Comparison of ENCODE assay signal across 1 cellular context in the genomic region with DNA sequence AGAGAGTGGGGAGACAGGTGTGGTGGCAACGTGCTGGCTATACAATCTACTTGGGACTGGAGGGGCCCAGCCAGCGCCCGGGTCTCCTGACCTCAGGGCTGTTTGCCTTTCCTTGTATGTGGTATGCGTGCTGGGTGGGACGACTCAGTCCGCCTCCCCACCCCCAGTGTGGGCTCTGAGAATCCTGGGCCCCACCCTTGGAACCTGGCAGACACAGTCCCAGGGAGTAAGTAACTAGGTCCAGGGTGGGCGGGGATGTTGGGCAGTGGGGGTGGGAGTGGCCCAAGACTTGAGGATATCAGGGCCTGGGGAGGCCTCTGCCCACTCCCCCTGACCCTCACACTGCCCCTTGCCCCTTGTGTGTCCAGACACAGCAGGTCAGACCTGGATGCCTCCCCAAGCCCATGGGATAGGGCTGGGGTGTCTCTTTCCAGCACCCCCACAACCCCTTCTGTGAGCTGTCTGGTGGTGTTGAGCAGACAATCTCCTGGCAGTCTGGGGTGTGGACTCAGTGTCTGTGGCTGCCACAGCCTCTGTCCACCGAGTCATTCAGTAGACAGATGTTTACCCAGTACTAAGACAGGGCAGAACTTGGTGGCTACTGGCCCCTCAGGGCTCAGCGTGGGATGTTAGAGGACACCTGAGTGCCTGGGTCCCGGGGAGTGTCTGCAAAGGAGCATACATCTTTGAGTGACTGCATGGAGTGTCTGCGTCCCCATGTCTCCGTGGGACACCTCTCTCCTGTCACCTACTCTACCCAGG.
TF ChIP-seq lines count a peak whose summit lies in the region.

No MANE protein-coding gene starts in this region.

TF ChIP-seq in HepG2, 621 proteins besides CTCF, POLR2A, EP300 and RAD21 (continued from another document):
- TF ChIP-seq, protein P1, sequence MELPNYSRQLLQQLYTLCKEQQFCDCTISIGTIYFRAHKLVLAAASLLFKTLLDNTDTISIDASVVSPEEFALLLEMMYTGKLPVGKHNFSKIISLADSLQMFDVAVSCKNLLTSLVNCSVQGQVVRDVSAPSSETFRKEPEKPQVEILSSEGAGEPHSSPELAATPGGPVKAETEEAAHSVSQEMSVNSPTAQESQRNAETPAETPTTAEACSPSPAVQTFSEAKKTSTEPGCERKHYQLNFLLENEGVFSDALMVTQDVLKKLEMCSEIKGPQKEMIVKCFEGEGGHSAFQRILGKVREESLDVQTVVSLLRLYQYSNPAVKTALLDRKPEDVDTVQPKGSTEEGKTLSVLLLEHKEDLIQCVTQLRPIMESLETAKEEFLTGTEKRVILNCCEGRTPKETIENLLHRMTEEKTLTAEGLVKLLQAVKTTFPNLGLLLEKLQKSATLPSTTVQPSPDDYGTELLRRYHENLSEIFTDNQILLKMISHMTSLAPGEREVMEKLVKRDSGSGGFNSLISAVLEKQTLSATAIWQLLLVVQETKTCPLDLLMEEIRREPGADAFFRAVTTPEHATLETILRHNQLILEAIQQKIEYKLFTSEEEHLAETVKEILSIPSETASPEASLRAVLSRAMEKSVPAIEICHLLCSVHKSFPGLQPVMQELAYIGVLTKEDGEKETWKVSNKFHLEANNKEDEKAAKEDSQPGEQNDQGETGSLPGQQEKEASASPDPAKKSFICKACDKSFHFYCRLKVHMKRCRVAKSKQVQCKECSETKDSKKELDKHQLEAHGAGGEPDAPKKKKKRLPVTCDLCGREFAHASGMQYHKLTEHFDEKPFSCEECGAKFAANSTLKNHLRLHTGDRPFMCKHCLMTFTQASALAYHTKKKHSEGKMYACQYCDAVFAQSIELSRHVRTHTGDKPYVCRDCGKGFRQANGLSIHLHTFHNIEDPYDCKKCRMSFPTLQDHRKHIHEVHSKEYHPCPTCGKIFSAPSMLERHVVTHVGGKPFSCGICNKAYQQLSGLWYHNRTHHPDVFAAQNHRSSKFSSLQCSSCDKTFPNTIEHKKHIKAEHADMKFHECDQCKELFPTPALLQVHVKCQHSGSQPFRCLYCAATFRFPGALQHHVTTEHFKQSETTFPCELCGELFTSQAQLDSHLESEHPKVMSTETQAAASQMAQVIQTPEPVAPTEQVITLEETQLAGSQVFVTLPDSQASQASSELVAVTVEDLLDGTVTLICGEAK (IDR thresholded peaks at IDR 0.05), result no peak
- TF ChIP-seq, protein P1 (CRISPR knock-in tag; IDR thresholded peaks at IDR 0.05), result no peak
- TF ChIP-seq, protein P2, sequence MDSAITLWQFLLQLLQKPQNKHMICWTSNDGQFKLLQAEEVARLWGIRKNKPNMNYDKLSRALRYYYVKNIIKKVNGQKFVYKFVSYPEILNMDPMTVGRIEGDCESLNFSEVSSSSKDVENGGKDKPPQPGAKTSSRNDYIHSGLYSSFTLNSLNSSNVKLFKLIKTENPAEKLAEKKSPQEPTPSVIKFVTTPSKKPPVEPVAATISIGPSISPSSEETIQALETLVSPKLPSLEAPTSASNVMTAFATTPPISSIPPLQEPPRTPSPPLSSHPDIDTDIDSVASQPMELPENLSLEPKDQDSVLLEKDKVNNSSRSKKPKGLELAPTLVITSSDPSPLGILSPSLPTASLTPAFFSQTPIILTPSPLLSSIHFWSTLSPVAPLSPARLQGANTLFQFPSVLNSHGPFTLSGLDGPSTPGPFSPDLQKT (CRISPR knock-in tag; IDR thresholded peaks at IDR 0.05; ENCODE audit: borderline replicate concordance), result no peak
- 0 out of 2 replicates have a peak, but pooled peaks have one; percentile 44 for TF ChIP-seq ARID2 (CRISPR knock-in tag; IDR thresholded peaks at IDR 0.05; ENCODE audit: borderline replicate concordance)
- TF ChIP-seq, protein P3, sequence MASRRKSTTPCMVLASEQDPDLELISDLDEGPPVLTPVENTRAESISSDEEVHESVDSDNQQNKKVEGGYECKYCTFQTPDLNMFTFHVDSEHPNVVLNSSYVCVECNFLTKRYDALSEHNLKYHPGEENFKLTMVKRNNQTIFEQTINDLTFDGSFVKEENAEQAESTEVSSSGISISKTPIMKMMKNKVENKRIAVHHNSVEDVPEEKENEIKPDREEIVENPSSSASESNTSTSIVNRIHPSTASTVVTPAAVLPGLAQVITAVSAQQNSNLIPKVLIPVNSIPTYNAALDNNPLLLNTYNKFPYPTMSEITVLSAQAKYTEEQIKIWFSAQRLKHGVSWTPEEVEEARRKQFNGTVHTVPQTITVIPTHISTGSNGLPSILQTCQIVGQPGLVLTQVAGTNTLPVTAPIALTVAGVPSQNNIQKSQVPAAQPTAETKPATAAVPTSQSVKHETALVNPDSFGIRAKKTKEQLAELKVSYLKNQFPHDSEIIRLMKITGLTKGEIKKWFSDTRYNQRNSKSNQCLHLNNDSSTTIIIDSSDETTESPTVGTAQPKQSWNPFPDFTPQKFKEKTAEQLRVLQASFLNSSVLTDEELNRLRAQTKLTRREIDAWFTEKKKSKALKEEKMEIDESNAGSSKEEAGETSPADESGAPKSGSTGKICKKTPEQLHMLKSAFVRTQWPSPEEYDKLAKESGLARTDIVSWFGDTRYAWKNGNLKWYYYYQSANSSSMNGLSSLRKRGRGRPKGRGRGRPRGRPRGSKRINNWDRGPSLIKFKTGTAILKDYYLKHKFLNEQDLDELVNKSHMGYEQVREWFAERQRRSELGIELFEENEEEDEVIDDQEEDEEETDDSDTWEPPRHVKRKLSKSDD (CRISPR knock-in tag; IDR thresholded peaks at IDR 0.05; ENCODE audit: low read depth), result no peak
- no peak for TF ChIP-seq ZFP36L2 (CRISPR knock-in tag; IDR thresholded peaks at IDR 0.05)
- TF ChIP-seq NFKB2 (CRISPR knock-in tag; IDR thresholded peaks at IDR 0.05; ENCODE audit: borderline replicate concordance), result no peak
- TF ChIP-seq ZNF234 (CRISPR knock-in tag; conservative IDR thresholded peaks at IDR 0.05), result no peak
- no peak for TF ChIP-seq ZNF256 (CRISPR knock-in tag; conservative IDR thresholded peaks at IDR 0.05)
- no peak for TF ChIP-seq ZNF24 (IDR thresholded peaks at IDR 0.05)
- TF ChIP-seq TMF1 (CRISPR knock-in tag; IDR thresholded peaks at IDR 0.05; ENCODE audit: low read depth), result no peak
- 0 out of 2 replicates have a peak, but pooled peaks have one; percentile 13 for TF ChIP-seq MEIS2 (CRISPR knock-in tag; IDR thresholded peaks at IDR 0.05)
- TF ChIP-seq ZNF678 (CRISPR knock-in tag; IDR thresholded peaks at IDR 0.05), result no peak
- TF ChIP-seq SAFB2 (CRISPR knock-in tag; IDR thresholded peaks at IDR 0.05; ENCODE audit: borderline replicate concordance, low read depth), result no peak
- no peak for TF ChIP-seq ZNF30 (CRISPR knock-in tag; IDR thresholded peaks at IDR 0.05)
- TF ChIP-seq, protein P4, sequence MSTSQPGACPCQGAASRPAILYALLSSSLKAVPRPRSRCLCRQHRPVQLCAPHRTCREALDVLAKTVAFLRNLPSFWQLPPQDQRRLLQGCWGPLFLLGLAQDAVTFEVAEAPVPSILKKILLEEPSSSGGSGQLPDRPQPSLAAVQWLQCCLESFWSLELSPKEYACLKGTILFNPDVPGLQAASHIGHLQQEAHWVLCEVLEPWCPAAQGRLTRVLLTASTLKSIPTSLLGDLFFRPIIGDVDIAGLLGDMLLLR (CRISPR knock-in tag; IDR thresholded peaks at IDR 0.05), result no peak
- no peak for TF ChIP-seq EZH2 (conservative IDR thresholded peaks at IDR 0.05; ENCODE audit: low read depth, low read length)
- no peak for TF ChIP-seq RBAK (CRISPR knock-in tag; IDR thresholded peaks at IDR 0.05)
- TF ChIP-seq, protein P5, sequence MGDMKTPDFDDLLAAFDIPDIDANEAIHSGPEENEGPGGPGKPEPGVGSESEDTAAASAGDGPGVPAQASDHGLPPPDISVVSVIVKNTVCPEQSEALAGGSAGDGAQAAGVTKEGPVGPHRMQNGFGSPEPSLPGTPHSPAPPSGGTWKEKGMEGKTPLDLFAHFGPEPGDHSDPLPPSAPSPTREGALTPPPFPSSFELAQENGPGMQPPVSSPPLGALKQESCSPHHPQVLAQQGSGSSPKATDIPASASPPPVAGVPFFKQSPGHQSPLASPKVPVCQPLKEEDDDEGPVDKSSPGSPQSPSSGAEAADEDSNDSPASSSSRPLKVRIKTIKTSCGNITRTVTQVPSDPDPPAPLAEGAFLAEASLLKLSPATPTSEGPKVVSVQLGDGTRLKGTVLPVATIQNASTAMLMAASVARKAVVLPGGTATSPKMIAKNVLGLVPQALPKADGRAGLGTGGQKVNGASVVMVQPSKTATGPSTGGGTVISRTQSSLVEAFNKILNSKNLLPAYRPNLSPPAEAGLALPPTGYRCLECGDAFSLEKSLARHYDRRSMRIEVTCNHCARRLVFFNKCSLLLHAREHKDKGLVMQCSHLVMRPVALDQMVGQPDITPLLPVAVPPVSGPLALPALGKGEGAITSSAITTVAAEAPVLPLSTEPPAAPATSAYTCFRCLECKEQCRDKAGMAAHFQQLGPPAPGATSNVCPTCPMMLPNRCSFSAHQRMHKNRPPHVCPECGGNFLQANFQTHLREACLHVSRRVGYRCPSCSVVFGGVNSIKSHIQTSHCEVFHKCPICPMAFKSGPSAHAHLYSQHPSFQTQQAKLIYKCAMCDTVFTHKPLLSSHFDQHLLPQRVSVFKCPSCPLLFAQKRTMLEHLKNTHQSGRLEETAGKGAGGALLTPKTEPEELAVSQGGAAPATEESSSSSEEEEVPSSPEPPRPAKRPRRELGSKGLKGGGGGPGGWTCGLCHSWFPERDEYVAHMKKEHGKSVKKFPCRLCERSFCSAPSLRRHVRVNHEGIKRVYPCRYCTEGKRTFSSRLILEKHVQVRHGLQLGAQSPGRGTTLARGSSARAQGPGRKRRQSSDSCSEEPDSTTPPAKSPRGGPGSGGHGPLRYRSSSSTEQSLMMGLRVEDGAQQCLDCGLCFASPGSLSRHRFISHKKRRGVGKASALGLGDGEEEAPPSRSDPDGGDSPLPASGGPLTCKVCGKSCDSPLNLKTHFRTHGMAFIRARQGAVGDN (CRISPR knock-in tag; IDR thresholded peaks at IDR 0.05), result 0 out of 2 replicates have a peak, but pooled peaks have one; percentile 22
- no peak for TF ChIP-seq RFX3 (CRISPR knock-in tag; IDR thresholded peaks at IDR 0.05)
- no peak for TF ChIP-seq KMT2B (CRISPR knock-in tag; IDR thresholded peaks at IDR 0.05)
- no peak for TF ChIP-seq SP140L (CRISPR knock-in tag; IDR thresholded peaks at IDR 0.05; ENCODE audit: borderline replicate concordance)
- TF ChIP-seq, protein P6, sequence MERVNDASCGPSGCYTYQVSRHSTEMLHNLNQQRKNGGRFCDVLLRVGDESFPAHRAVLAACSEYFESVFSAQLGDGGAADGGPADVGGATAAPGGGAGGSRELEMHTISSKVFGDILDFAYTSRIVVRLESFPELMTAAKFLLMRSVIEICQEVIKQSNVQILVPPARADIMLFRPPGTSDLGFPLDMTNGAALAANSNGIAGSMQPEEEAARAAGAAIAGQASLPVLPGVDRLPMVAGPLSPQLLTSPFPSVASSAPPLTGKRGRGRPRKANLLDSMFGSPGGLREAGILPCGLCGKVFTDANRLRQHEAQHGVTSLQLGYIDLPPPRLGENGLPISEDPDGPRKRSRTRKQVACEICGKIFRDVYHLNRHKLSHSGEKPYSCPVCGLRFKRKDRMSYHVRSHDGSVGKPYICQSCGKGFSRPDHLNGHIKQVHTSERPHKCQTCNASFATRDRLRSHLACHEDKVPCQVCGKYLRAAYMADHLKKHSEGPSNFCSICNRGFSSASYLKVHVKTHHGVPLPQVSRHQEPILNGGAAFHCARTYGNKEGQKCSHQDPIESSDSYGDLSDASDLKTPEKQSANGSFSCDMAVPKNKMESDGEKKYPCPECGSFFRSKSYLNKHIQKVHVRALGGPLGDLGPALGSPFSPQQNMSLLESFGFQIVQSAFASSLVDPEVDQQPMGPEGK (CRISPR knock-in tag; IDR thresholded peaks at IDR 0.05), result peak; percentile 77
- TF ChIP-seq PCBP1 (IDR thresholded peaks at IDR 0.05; ENCODE audit: borderline replicate concordance, low read depth, low read length), result no peak
- no peak for TF ChIP-seq YEATS2 (CRISPR knock-in tag; IDR thresholded peaks at IDR 0.05; ENCODE audit: borderline replicate concordance)
- TF ChIP-seq SNAPC2 (CRISPR knock-in tag; IDR thresholded peaks at IDR 0.05), result no peak
- TF ChIP-seq ZNF644 (CRISPR knock-in tag; IDR thresholded peaks at IDR 0.05; ENCODE audit: low read depth), result no peak
